ENCODE assay signal across 8 cellular contexts in the genomic region with DNA sequence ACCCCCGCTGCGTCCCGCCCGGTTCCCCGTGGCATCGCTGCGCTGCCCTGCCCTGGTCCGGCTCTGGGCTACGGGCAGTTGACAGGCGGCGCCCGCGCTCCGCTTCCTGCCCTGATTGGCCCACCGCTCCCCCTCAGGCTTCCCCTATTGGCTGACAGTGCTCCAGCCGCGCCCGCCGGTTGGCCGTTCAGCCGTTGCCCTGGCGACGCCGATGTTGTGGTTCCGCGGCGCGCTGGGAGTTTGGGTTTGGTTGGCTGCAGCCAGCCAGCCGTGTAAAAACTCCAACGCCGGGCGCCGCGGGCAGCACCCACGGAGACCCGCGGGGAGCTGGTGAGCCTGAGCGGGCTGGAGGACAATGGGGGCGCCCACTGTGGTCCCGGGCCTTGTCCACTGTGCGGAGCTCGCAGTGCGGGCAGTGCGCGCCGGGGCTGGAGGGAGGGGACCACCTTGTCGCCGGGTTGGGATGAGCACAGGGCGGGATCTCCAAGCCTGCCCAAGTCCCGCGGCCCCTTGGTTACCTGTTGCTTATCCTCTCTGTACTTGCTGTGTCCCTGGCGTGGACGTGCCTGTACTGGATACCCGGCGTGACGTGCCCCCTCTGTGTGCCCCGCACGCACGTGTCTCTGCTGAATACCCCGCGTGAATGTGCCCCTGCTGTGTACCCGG. TPM values are rescaled to one million over a fixed set of nuclear protein-coding genes. Genes with fewer than 3 reads are reported as not detected.
DNase-seq lines count a peak whose midpoint lies in the region; ATAC-seq and TF ChIP-seq lines count a peak whose summit lies in the region.

C7orf57 (plus strand) TSS at position 243 of the 666 bp plus-strand sequence. CDS start 766 bp downstream, outside the sequence.

- peak within 1 kb of the TSS; percentile 56 for H3K4me3 ChIP-seq in AG09309 (ENCODE audit: control insufficient read depth, low read depth, low read length)
- peak within 1 kb of the TSS; percentile 86 for H3K4me3 ChIP-seq in endodermal cell (ENCODE audit: low read length)
- peak within 1 kb of the TSS; percentile 57 for H3K4me3 ChIP-seq in mesendoderm (ENCODE audit: low read length)

- no peak within 1 kb of the TSS for H3K18ac ChIP-seq in mesendoderm (ENCODE audit: low read length)

- no peaks in the 10 kb centered on the region for H3K79me1 ChIP-seq in mesendoderm (ENCODE audit: low read length)

- H3K36me3 Mint-ChIP-seq in activated CD8-positive, alpha-beta memory T cell treated with anti-CD3 and anti-CD28 coated beads, Interleukin-2, amount 10 ng/mL, durations not matched to agents 7 days and 5 days = no peaks in the 10 kb centered on the region
- no peaks in the 10 kb centered on the region for H3K36me3 Mint-ChIP-seq in endodermal cell (ENCODE audit: low read depth)

- H3K4me2 ChIP-seq in mesendoderm (ENCODE audit: low read length) = peak within 1 kb of the TSS; percentile 97

- peaks cover 50% of the 10 kb centered on the region for H3K27me3 Mint-ChIP-seq in activated CD8-positive, alpha-beta memory T cell treated with anti-CD3 and anti-CD28 coated beads, Interleukin-2, amount 10 ng/mL, durations not matched to agents 7 days and 5 days
- peaks cover 46% of the 10 kb centered on the region for H3K27me3 Mint-ChIP-seq in endodermal cell (ENCODE audit: insufficient read depth)

- H3K4me1 Mint-ChIP-seq in activated CD8-positive, alpha-beta memory T cell treated with anti-CD3 and anti-CD28 coated beads, Interleukin-2, amount 10 ng/mL, durations not matched to agents 7 days and 5 days = peaks cover 13% of the 10 kb centered on the region
- peaks cover 35% of the 10 kb centered on the region for H3K4me1 Mint-ChIP-seq in endodermal cell

- H3K9me3 ChIP-seq in endodermal cell (ENCODE audit: control insufficient read depth, low read length) = no peaks in the 10 kb centered on the region

- H3K27me3 ChIP-seq in endodermal cell (ENCODE audit: control insufficient read depth, insufficient read depth, low read length, poor library complexity, severe bottlenecking) = peaks cover 41% of the 10 kb centered on the region
- H3K27me3 ChIP-seq in mesendoderm (ENCODE audit: insufficient read depth, low read length, poor library complexity) = peaks cover 4% of the 10 kb centered on the region

- no peak within 1 kb of the TSS for H2BK120ac ChIP-seq in mesendoderm (ENCODE audit: low read depth, low read length)

- H4K8ac ChIP-seq in mesendoderm (ENCODE audit: low read depth, low read length) = no peak within 1 kb of the TSS

- peaks cover 19% of the 10 kb centered on the region for H3K4me1 ChIP-seq in endodermal cell (ENCODE audit: control insufficient read depth, insufficient read depth, low read length)
- peaks cover 4% of the 10 kb centered on the region for H3K4me1 ChIP-seq in mesendoderm (ENCODE audit: control insufficient read depth, low read depth, low read length)

- H2BK15ac ChIP-seq in mesendoderm (replicated peaks; ENCODE audit: low read depth) = no peak within 1 kb of the TSS

- 0 to 1% methylated on average over 19 to 62 of the region's 62 CpGs for WGBS in endodermal cell (ENCODE audit: insufficient coverage in 1 of 2, insufficient read length in 1 of 2), 2 experiments
- no CpG with 5 or more reads among the region's 62 CpGs for WGBS in mesendoderm (ENCODE audit: extremely low coverage, insufficient coverage, low lambda C conversion rate)

- H3K27ac ChIP-seq in endodermal cell (ENCODE audit: low read depth, low read length) = no peak within 1 kb of the TSS
- no peak within 1 kb of the TSS for H3K27ac ChIP-seq in mesendoderm (ENCODE audit: low read depth, low read length)

- peak; percentile 100 for ATAC-seq in GM19023 (IDR thresholded peaks at IDR 0.05; ENCODE audit: unreplicated experiment)
- ATAC-seq in HG03159 (IDR thresholded peaks at IDR 0.05; ENCODE audit: unreplicated experiment) = peak; percentile 98
- peak; percentile 98 for ATAC-seq in activated CD8-positive, alpha-beta memory T cell treated with anti-CD3 and anti-CD28 coated beads, Interleukin-2, amount 10 ng/mL, durations not matched to agents 7 days and 5 days

- H3K79me2 ChIP-seq in mesendoderm (ENCODE audit: control insufficient read depth, insufficient read depth, low read length) = no peaks in the 10 kb centered on the region

- no peak within 1 kb of the TSS for H2BK5ac ChIP-seq in mesendoderm (ENCODE audit: low read length)

- DNase-seq in AG09309 (ENCODE audit: low read depth) = no peak
- peak; percentile 59 for DNase-seq in NCI-H524 treated with DMSO at 0.1 percent for 48 hours (lab: John Stamatoyannopoulos, UW)
- peak; percentile 90 for DNase-seq in activated CD8-positive, alpha-beta memory T cell treated with anti-CD3 and anti-CD28 coated beads, Interleukin-2, amount 10 ng/mL, durations not matched to agents 7 days and 5 days
- peak; percentile 97 for DNase-seq in endodermal cell
- peak; percentile 95 for DNase-seq in mesendoderm
- peak; percentile 60 to 79 (median 70) for DNase-seq in stimulated activated CD4-positive, alpha-beta T cell treated with anti-CD3 and anti-CD28 coated beads, TNF-alpha, amount 100 ng/mL, for 4 hours (ENCODE audit: low read depth in 3 of 3)

- no peak within 1 kb of the TSS for H2AK5ac ChIP-seq in mesendoderm (ENCODE audit: low read length)

- H3K56ac ChIP-seq in mesendoderm (ENCODE audit: low read length) = peak within 1 kb of the TSS; percentile 74

- CTCF ChIA-PET in activated CD8-positive, alpha-beta memory T cell treated with anti-CD3 and anti-CD28 coated beads, Interleukin-2, amount 10 ng/mL, durations not matched to agents 7 days and 5 days (lab: Charles Lee) = interaction anchor here (0.9 to 1.3 kb wide), 3 partner anchors 8 to 75 kb away, joined by 3 to 5 read pairs (median 3); no protein-coding TSS in a partner anchor

- no peaks in the 10 kb centered on the region for H3K9me3 Mint-ChIP-seq in activated CD8-positive, alpha-beta memory T cell treated with anti-CD3 and anti-CD28 coated beads, Interleukin-2, amount 10 ng/mL, durations not matched to agents 7 days and 5 days (ENCODE audit: low read depth)
- no peaks in the 10 kb centered on the region for H3K9me3 Mint-ChIP-seq in endodermal cell

- no peak within 1 kb of the TSS for H3K4ac ChIP-seq in mesendoderm (ENCODE audit: low read depth, low read length)

- TF ChIP-seq CTCF in AG09309 (IDR thresholded peaks at IDR 0.05; ENCODE audit: control insufficient read depth, insufficient read depth, low read depth, low read length, missing control alignments) = peak; percentile 28
- peak; percentile 7 for TF ChIP-seq CTCF in endodermal cell (conservative IDR thresholded peaks at IDR 0.05)

- no peak within 1 kb of the TSS for H4K5ac ChIP-seq in mesendoderm (ENCODE audit: low read length)

- H3K23ac ChIP-seq in mesendoderm (ENCODE audit: low read length) = no peak within 1 kb of the TSS

- no peaks in the 10 kb centered on the region for H3K36me3 ChIP-seq in endodermal cell (ENCODE audit: control insufficient read depth, insufficient read depth, low read length)
- no peaks in the 10 kb centered on the region for H3K36me3 ChIP-seq in mesendoderm (ENCODE audit: control insufficient read depth, insufficient read depth, low read length)

- peak within 1 kb of the TSS; percentile 68 for H3K27ac Mint-ChIP-seq in activated CD8-positive, alpha-beta memory T cell treated with anti-CD3 and anti-CD28 coated beads, Interleukin-2, amount 10 ng/mL, durations not matched to agents 7 days and 5 days
- no peak within 1 kb of the TSS for H3K27ac Mint-ChIP-seq in endodermal cell

- H3K4me3 Mint-ChIP-seq in activated CD8-positive, alpha-beta memory T cell treated with anti-CD3 and anti-CD28 coated beads, Interleukin-2, amount 10 ng/mL, durations not matched to agents 7 days and 5 days = peak within 1 kb of the TSS; percentile 69
- H3K4me3 Mint-ChIP-seq in endodermal cell = peak within 1 kb of the TSS; percentile 65

- H3K9ac ChIP-seq in endodermal cell (ENCODE audit: extremely low read depth, low read length, poor library complexity, severe bottlenecking) (peak within 1 kb of the TSS; percentile 45), mesendoderm (ENCODE audit: low read length) (peak within 1 kb of the TSS; percentile 28)

RNA-seq across cellular contexts. Expression of gene C7orf57, which starts in this region (rescaled TPM):
- under 1 TPM; 0.12 to 0.15 TPM for total RNA-seq in activated CD8-positive, alpha-beta memory T cell treated with anti-CD3 and anti-CD28 coated beads, Interleukin-2, amount 10 ng/mL, durations not matched to agents 7 days and 5 days
- under 1 TPM in 1 of 2 donors, not detected in 1; 0.57 TPM for total RNA-seq in endodermal cell
- polyA plus RNA-seq in endodermal cell (2013, experiment 1 of 2) = 0.28 TPM
- 0.12 TPM for polyA plus RNA-seq in endodermal cell (2013, experiment 2 of 2)
- polyA plus RNA-seq in mesendoderm (2013, experiment 1 of 2) = 0.20 TPM
- 0.22 TPM for polyA plus RNA-seq in mesendoderm (2013, experiment 2 of 2)

Comparison
In these comparisons a context has a peak if more than half of its experiments do, and no peak if none do; other contexts are left out.
1. Peak in DNase-seq and ATAC-seq in activated CD8-positive, alpha-beta memory T cell treated with anti-CD3 and anti-CD28 coated beads, Interleukin-2, amount 10 ng/mL, durations not matched to agents 7 days and 5 days; RNA of the gene not detected or under 1 TPM.
2. Peak in DNase-seq, H3K4me3 ChIP-seq and H3K9ac ChIP-seq in endodermal cell; RNA of the gene not detected or under 1 TPM.